In the genomic region with DNA sequence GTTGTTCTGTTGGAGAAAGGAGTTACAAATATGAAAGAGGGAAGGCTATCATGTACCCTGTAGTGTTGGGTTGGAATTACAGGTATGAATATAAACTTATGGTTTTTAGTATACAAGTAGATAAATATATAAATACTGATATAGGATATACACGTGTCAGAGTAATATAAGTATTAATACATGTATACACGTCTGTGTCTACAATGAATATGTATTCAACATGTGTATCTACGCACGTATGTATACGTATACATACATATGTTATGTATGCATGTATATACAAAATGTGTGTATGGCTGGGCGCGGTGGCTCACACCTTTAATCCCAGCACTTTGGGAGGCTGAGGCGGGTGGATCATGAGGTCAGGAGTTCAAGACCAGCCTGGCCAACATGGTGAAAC, we compare ENCODE assay signal across 8 cellular contexts.
"Had no signal": no experiment of that assay in that cellular context is flagged by ENCODE, and none has a peak within 500 bp of the region (broad histone marks: within the 10 kb centered on the region; RNA-seq: fewer than 3 reads in every experiment).

No MANE protein-coding gene starts in this region.

- FAIRE-seq: HepG2, HTR-8/SVneo had no signal

- H3K4me2 ChIP-seq: KMS-11 had no signal

- DNase-seq: IMR-90, KBM-7, KG1 had no signal

- H3K27me3 Mint-ChIP-seq: IgD-negative memory B cell had no signal

- H3K27ac Mint-ChIP-seq: IgD-negative memory B cell had no signal

- H3K27ac ChIP-seq: HL-60, KMS-11 had no signal

- ATAC-seq: HepG2 had no signal

- H3K4me3 Mint-ChIP-seq: IgD-negative memory B cell had no signal

- H3K9ac ChIP-seq: KMS-11 had no signal

- H3K9me3 Mint-ChIP-seq: IgD-negative memory B cell had no signal
